Comparison of ENCODE assay signal across 9 cellular contexts in genomic region chr11:111422494-111423249, GRCh38. TPM values are rescaled to one million over a fixed set of nuclear protein-coding genes. Genes with fewer than 3 reads are reported as not detected.
DNase-seq lines count a peak whose midpoint lies in the region; ATAC-seq and TF ChIP-seq lines count a peak whose summit lies in the region.
"Had no signal": no experiment of that assay in that cellular context is flagged by ENCODE, and none has a peak within 500 bp of the region (broad histone marks: within the 10 kb centered on the region; RNA-seq: fewer than 3 reads in every experiment).

No MANE protein-coding gene starts in this region.

- H3K9me3 ChIP-seq in WERI-Rb-1 (ENCODE audit: severe bottlenecking) (peaks cover 3% of the 10 kb centered on the region), mesenchymal stem cell (ENCODE audit: control insufficient read depth, low read length) (no peaks in the 10 kb centered on the region)

- intact Hi-C loops in Right ventricle myocardium inferior (cut with DNase I) = loop anchor here (1.0 kb wide), 1 partner anchor 139 kb away; no protein-coding TSS in a partner anchor
- intact Hi-C loops in cardiac septum (cut with DNase I) = loop anchor here (2.0 to 5.0 kb wide), 2 partner anchors 125 to 140 kb away; partner anchors contain the start of gene POU2AF3

- no peaks in the 10 kb centered on the region for H3K79me1 ChIP-seq in mesenchymal stem cell (replicated peaks; ENCODE audit: low read length, poor library complexity, severe bottlenecking)

- TF ChIP-seq CTCF in WERI-Rb-1 (IDR thresholded peaks at IDR 0.05; ENCODE audit: low read depth, low read length) = peak; percentile 91

- H3K36me3 ChIP-seq in WERI-Rb-1 = no peaks in the 10 kb centered on the region
- no peaks in the 10 kb centered on the region for H3K36me3 ChIP-seq in mesenchymal stem cell (ENCODE audit: control insufficient read depth in 1 of 2, insufficient read depth in 2 of 2, low read depth in 1 of 2, low read length in 2 of 2)

- no peak overlapping the region for H3K9ac ChIP-seq in mesenchymal stem cell (ENCODE audit: low read length)

- no peak overlapping the region for H3K4me2 ChIP-seq in mesenchymal stem cell (ENCODE audit: low read length, poor library complexity, severe bottlenecking)

- H3K23ac ChIP-seq in mesenchymal stem cell (ENCODE audit: low read length in 2 of 2) = no peak overlapping the region

- H3K4me1 ChIP-seq in mesenchymal stem cell (ENCODE audit: control insufficient read depth, insufficient read depth, low read depth, low read length) = no peaks in the 10 kb centered on the region

- no peak overlapping the region for H3K27ac ChIP-seq in WERI-Rb-1
- no peak overlapping the region for H3K27ac ChIP-seq in mesenchymal stem cell (ENCODE audit: low read length, poor library complexity, severe bottlenecking)

- H2AFZ ChIP-seq in mesenchymal stem cell (ENCODE audit: low read depth, low read length) = no peak overlapping the region

- peak; percentile 76 for ATAC-seq in Right ventricle myocardium inferior
- peak; percentile 84 for ATAC-seq in HG02759 (IDR thresholded peaks at IDR 0.05; ENCODE audit: unreplicated experiment)

- no peak overlapping the region for H3K18ac ChIP-seq in mesenchymal stem cell (ENCODE audit: low read depth in 1 of 2, low read length in 2 of 2)

- no peak for DNase-seq in Right ventricle myocardium inferior (ENCODE audit: missing footprints)
- no peak for DNase-seq in cardiac septum (ENCODE audit: low spot score)
- peak; percentile 57 for DNase-seq in NCI-H1436 treated with DMSO at 0.1 percent for 48 hours (lab: John Stamatoyannopoulos, UW)
- DNase-seq in WERI-Rb-1 = peak; percentile 85
- peak; percentile 44 for DNase-seq in cerebellar cortex (ENCODE audit: low spot score)
- peak; percentile 33 for DNase-seq in mesenchymal stem cell
- peak; percentile 67 for DNase-seq in superior temporal gyrus (ENCODE audit: extremely low spot score)
- DNase-seq: left cardiac atrium had no signal

- no peak overlapping the region for H4K8ac ChIP-seq in mesenchymal stem cell (ENCODE audit: low read length)

- H2BK15ac ChIP-seq in mesenchymal stem cell (ENCODE audit: low read depth, poor library complexity, severe bottlenecking) = no peak overlapping the region

- H2AK5ac ChIP-seq in mesenchymal stem cell (ENCODE audit: low read length, severe bottlenecking) = no peak overlapping the region

- no peak overlapping the region for H2BK12ac ChIP-seq in mesenchymal stem cell (ENCODE audit: low read length in 2 of 2)

- no peak overlapping the region for H3K4ac ChIP-seq in mesenchymal stem cell (ENCODE audit: low read depth in 1 of 2, low read length in 2 of 2)

- no peak overlapping the region for H4K91ac ChIP-seq in mesenchymal stem cell (ENCODE audit: low read length)

- peak overlapping the region in 1 of 2 experiments; percentile 1 for H3K14ac ChIP-seq in mesenchymal stem cell (ENCODE audit: low read length in 2 of 2)

- H2BK5ac ChIP-seq in mesenchymal stem cell (ENCODE audit: low read depth, low read length, poor library complexity, severe bottlenecking) = no peak overlapping the region

- 36% methylated on average over 11 of the region's 12 CpGs for WGBS in mesenchymal stem cell

- H3K4me3 ChIP-seq in WERI-Rb-1 (ENCODE audit: low read depth, low read length) (no peak overlapping the region), mesenchymal stem cell (ENCODE audit: insufficient read depth in 1 of 2, low read depth in 1 of 2, low read length in 2 of 2) (no peak overlapping the region)

- H2BK120ac ChIP-seq in mesenchymal stem cell (ENCODE audit: low read depth, low read length) = no peak overlapping the region

- H3K27me3 ChIP-seq in WERI-Rb-1 (ENCODE audit: insufficient read depth, low read depth, severe bottlenecking) (no peaks in the 10 kb centered on the region), mesenchymal stem cell (ENCODE audit: control insufficient read depth in 1 of 2, insufficient read depth in 1 of 2, low read length in 2 of 2) (peaks cover 5 to 79% of the 10 kb centered on the region in 2 experiments)

RNA-seq across cellular contexts. Expression of gene POU2AF1, which starts 43.6 kb away (rescaled TPM):
- total RNA-seq in Right ventricle myocardium inferior = 0.24 TPM
- total RNA-seq in cardiac septum = 0.13 TPM
- polyA plus RNA-seq in mesenchymal stem cell (2013, experiment 1 of 2) = not detected
- polyA plus RNA-seq in mesenchymal stem cell (2013, experiment 2 of 2) = not detected

Comparison
In these comparisons a context has a peak if more than half of its experiments do, and no peak if none do; other contexts are left out.
1. DNase-seq: peak in NCI-H1436 treated with DMSO at 0.1 percent for 48 hours (single experiment), WERI-Rb-1 (single experiment), cerebellar cortex (single experiment), mesenchymal stem cell (single experiment) and superior temporal gyrus (single experiment); none in Right ventricle myocardium inferior (single experiment) and cardiac septum (single experiment).